ENCODE assay signal across 20 cellular contexts in the genomic region with DNA sequence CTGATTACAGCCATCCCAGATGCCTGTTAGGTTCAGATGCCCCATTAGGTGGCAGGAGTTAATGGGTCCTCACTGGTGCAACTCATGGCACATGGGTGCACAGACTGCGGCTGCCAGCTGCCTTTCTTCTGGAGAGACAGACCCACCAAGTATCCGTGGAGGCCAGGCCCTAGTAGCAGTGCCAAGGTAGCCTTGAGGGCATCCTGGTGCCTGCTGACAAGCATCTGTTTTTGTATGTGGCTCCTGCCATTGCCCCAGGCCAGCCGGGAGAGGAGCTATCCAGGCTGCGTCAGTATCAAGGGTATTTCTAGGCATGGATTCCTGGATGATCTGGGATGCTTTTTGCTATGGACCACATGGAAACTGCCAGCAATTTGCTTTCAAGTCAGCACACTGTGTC.
DNase-seq lines count a peak whose midpoint lies in the region; ATAC-seq and TF ChIP-seq lines count a peak whose summit lies in the region.
"Had no signal": no experiment of that assay in that cellular context is flagged by ENCODE, and none has a peak within 500 bp of the region (broad histone marks: within the 10 kb centered on the region; RNA-seq: fewer than 3 reads in every experiment).

No MANE protein-coding gene starts in this region.

- peak overlapping the region; percentile 49 to 75 (median 63) for H3K27ac Mint-ChIP-seq in nephron
- H3K27ac Mint-ChIP-seq: B cell; CD4-positive, CD25-positive, alpha-beta regulatory T cell; CD8-positive, alpha-beta T cell had no signal

- 0% methylated on average over 1 of the region's 4 CpGs for WGBS in SK-N-SH (ENCODE audit: low lambda C conversion rate)
- 56% methylated on average over 4 of the region's 4 CpGs for WGBS in mammary epithelial cell (ENCODE audit: low coverage, missing lambda C conversion rate)
- WGBS in lower leg skin, 2 donors = 49 to 67% methylated on average over 4 of the region's 4 CpGs

- H3K36me3 ChIP-seq in SK-N-SH (replicated peaks in 1 of 2; ENCODE audit: control insufficient read depth in 1 of 2, insufficient read depth in 2 of 2, low read length in 1 of 2) (no peaks in the 10 kb centered on the region), mammary epithelial cell (ENCODE audit: insufficient read depth, low read length) (no peaks in the 10 kb centered on the region)
- H3K36me3 ChIP-seq: BLaER1 had no signal

- H3K79me2 ChIP-seq in SK-N-SH (ENCODE audit: insufficient read depth) = no peaks in the 10 kb centered on the region
- H3K79me2 ChIP-seq in mammary epithelial cell (ENCODE audit: insufficient read depth, low read length) = no peaks in the 10 kb centered on the region

- TF ChIP-seq POLR2A in lower leg skin (IDR thresholded peaks at IDR 0.05) = no peak

- dilution Hi-C loops in mammary epithelial cell (cut with HindIII; ENCODE audit: low sequenced_read_pairs) = no loop called here

- no peaks in the 10 kb centered on the region for H3F3A ChIP-seq in SK-N-SH (replicated peaks; ENCODE audit: insufficient read depth)

- no peaks in the 10 kb centered on the region for H3K9me2 ChIP-seq in SK-N-SH

- DNase-seq in SK-N-SH (peak; percentile 19), sciatic nerve (ENCODE audit: low spot score) (no peak), mammary epithelial cell (no peak), lower leg skin (ENCODE audit: low spot score in 2 of 2) (no peak), omental fat pad (ENCODE audit: low spot score) (no peak)
- DNase-seq: Caco-2; CD4-positive, CD25-positive, alpha-beta regulatory T cell; CD8-positive, alpha-beta T cell; DMS153; DND-41; GM23248; H7; HCEC 1CT had no signal

- H3K4me3 Mint-ChIP-seq in nephron = no peak overlapping the region
- H3K4me3 Mint-ChIP-seq: B cell; CD4-positive, CD25-positive, alpha-beta regulatory T cell; CD8-positive, alpha-beta T cell had no signal

- no peaks in the 10 kb centered on the region for H3K9me3 ChIP-seq in SK-N-SH
- H3K9me3 ChIP-seq in mammary epithelial cell (replicated peaks; ENCODE audit: insufficient read depth, low read length) = no peaks in the 10 kb centered on the region
- H3K9me3 ChIP-seq: BLaER1, Caco-2 had no signal

- BruUV-seq in mammary epithelial cell (replicated peaks; lab: Mats Ljungman, UMichigan) = no TSS peak

- H3K4me1 ChIP-seq in SK-N-SH (ENCODE audit: control insufficient read depth in 1 of 2, insufficient read depth in 2 of 2, low read depth in 1 of 2, low read length in 1 of 2) = peaks cover 0 to 6% of the 10 kb centered on the region in 2 experiments; a peak in 1 of 4 replicates
- no peaks in the 10 kb centered on the region for H3K4me1 ChIP-seq in mammary epithelial cell (ENCODE audit: insufficient read depth, low read length)
- H3K4me1 ChIP-seq: BLaER1, Caco-2 had no signal

- peaks cover 10% of the 10 kb centered on the region for H3K4me1 Mint-ChIP-seq in nephron
- H3K4me1 Mint-ChIP-seq: B cell; CD4-positive, CD25-positive, alpha-beta regulatory T cell had no signal

- no peaks in the 10 kb centered on the region for H4K20me1 ChIP-seq in SK-N-SH (ENCODE audit: insufficient read depth)
- no peaks in the 10 kb centered on the region for H4K20me1 ChIP-seq in mammary epithelial cell (ENCODE audit: insufficient read depth, low read length)
- H4K20me1 ChIP-seq: BLaER1 had no signal

- intact Hi-C loops in sciatic nerve (cut with DNase I) = no loop called here
- intact Hi-C loops in mammary epithelial cell (cut with micrococcal nuclease) = no loop called here
- intact Hi-C loops in lower leg skin (cut with DNase I; ENCODE audit: low total_unique reads) = no loop called here

- TF ChIP-seq CTCF in SK-N-SH (IDR thresholded peaks at IDR 0.05) (no peak), nephron (IDR thresholded peaks at IDR 0.05; ENCODE audit: unreplicated experiment in 3 of 3) (no peak), mammary epithelial cell (conservative IDR thresholded peaks at IDR 0.05 in 1 of 2, IDR thresholded peaks at IDR 0.05 in 1 of 2; ENCODE audit: extremely low read depth in 1 of 2, insufficient read depth in 1 of 2, low read depth in 1 of 2, low read length in 2 of 2) (no peak), lower leg skin (IDR thresholded peaks at IDR 0.05) (no peak), omental fat pad (IDR thresholded peaks at IDR 0.05) (no peak)

- H3K27me3 ChIP-seq in SK-N-SH (ENCODE audit: insufficient read depth) = no peaks in the 10 kb centered on the region
- H3K27me3 ChIP-seq in mammary epithelial cell (ENCODE audit: insufficient read depth, low read length) = no peaks in the 10 kb centered on the region
- H3K27me3 ChIP-seq: BLaER1 had no signal

- H3K4me3 ChIP-seq in SK-N-SH (ENCODE audit: low read depth in 2 of 2, low read length in 1 of 2) (no peak overlapping the region), mammary epithelial cell (replicated peaks in 1 of 3; ENCODE audit: insufficient read depth in 1 of 3, low read depth in 2 of 3, low read length in 3 of 3) (no peak overlapping the region), lower leg skin (ENCODE audit: low read depth, poor library complexity, severe bottlenecking) (no peak overlapping the region)
- H3K4me3 ChIP-seq: BLaER1, GM23248 had no signal

- ATAC-seq in SK-N-SH treated with all-trans-retinoic acid at 6 μM for 48 hours = no peak
- peak; percentile 24 for ATAC-seq in sciatic nerve
- no peak for ATAC-seq in HG02938 (IDR thresholded peaks at IDR 0.05; ENCODE audit: unreplicated experiment)
- ATAC-seq in omental fat pad (ENCODE audit: low FRiP score) = no peak
- ATAC-seq: CD8-positive, alpha-beta T cell had no signal

- POLR2A ChIA-PET in SK-N-SH (lab: Yijun Ruan, JAX) = no interaction called here

- CTCF ChIA-PET in SK-N-SH (lab: Yijun Ruan, JAX) = interaction anchor here (1.3 to 1.6 kb wide), 2 partner anchors 13 to 237 kb away, joined by 3 read pairs; no protein-coding TSS in a partner anchor
- CTCF ChIA-PET in mammary epithelial cell (lab: Charles Lee; ENCODE audit: low non-redundant PET) = no interaction called here

- no peaks in the 10 kb centered on the region for H3K36me3 Mint-ChIP-seq in nephron (ENCODE audit: low read depth)
- H3K36me3 Mint-ChIP-seq: CD4-positive, CD25-positive, alpha-beta regulatory T cell; CD8-positive, alpha-beta T cell had no signal

- no peak overlapping the region; a peak in 1 of 4 replicates for H3K27ac ChIP-seq in SK-N-SH (ENCODE audit: low read depth in 2 of 2, low read length in 1 of 2)
- no peak overlapping the region for H3K27ac ChIP-seq in mammary epithelial cell (ENCODE audit: insufficient read depth, low read depth, low read length)
- H3K27ac ChIP-seq: 22Rv1, BLaER1, C4-2B, GM23248 had no signal

- no peak overlapping the region for H3K4me2 ChIP-seq in SK-N-SH
- no peak overlapping the region for H3K4me2 ChIP-seq in mammary epithelial cell (ENCODE audit: insufficient read depth, low read depth, low read length)
- H3K4me2 ChIP-seq: BLaER1 had no signal

- in situ Hi-C loops in mammary epithelial cell (cut with MboI; ENCODE audit: low sequenced_read_pairs in 2 of 2) = no loop called here

- no peak for TF ChIP-seq RAD21 in SK-N-SH (IDR thresholded peaks at IDR 0.05; ENCODE audit: low read length)

- H2AFZ ChIP-seq in SK-N-SH (ENCODE audit: low read depth) (no peak overlapping the region), mammary epithelial cell (ENCODE audit: low read depth, low read length) (no peak overlapping the region)
- H2AFZ ChIP-seq: GM23248 had no signal

- H3K9ac ChIP-seq in SK-N-SH (no peak overlapping the region), mammary epithelial cell (ENCODE audit: insufficient read depth, low read length) (no peak overlapping the region)
- H3K9ac ChIP-seq: BLaER1, GM23248 had no signal

- TF ChIP-seq EP300 in SK-N-SH (IDR thresholded peaks at IDR 0.05; ENCODE audit: borderline replicate concordance in 1 of 2, low read depth in 1 of 2, low read length in 1 of 2) = no peak

- peaks cover 15% of the 10 kb centered on the region for H3K27me3 Mint-ChIP-seq in nephron (ENCODE audit: low read depth)
- H3K27me3 Mint-ChIP-seq: CD4-positive, CD25-positive, alpha-beta regulatory T cell had no signal

- H3K9me3 Mint-ChIP-seq in nephron = no peaks in the 10 kb centered on the region
- H3K9me3 Mint-ChIP-seq: CD8-positive, alpha-beta T cell had no signal

TF ChIP-seq in SK-N-SH, 30 proteins besides CTCF, POLR2A, EP300 and RAD21 (continues in another document):
- no peak for TF ChIP-seq TAF1 (IDR thresholded peaks at IDR 0.05; ENCODE audit: borderline replicate concordance, low read depth, low read length)
- TF ChIP-seq, protein P1, sequence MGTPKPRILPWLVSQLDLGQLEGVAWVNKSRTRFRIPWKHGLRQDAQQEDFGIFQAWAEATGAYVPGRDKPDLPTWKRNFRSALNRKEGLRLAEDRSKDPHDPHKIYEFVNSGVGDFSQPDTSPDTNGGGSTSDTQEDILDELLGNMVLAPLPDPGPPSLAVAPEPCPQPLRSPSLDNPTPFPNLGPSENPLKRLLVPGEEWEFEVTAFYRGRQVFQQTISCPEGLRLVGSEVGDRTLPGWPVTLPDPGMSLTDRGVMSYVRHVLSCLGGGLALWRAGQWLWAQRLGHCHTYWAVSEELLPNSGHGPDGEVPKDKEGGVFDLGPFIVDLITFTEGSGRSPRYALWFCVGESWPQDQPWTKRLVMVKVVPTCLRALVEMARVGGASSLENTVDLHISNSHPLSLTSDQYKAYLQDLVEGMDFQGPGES (IDR thresholded peaks at IDR 0.05; ENCODE audit: low read depth, low read length) = no peak

TF ChIP-seq in SK-N-SH treated with all-trans-retinoic acid at 6 μM for 48 hours, 23 proteins besides CTCF, POLR2A, EP300 and RAD21 (continues in another document):
- TF ChIP-seq SNAI2 (CRISPR knock-in tag; IDR thresholded peaks at IDR 0.05) = no peak
- no peak for TF ChIP-seq ZC3H10 (CRISPR knock-in tag; IDR thresholded peaks at IDR 0.05)
- TF ChIP-seq ARNTL (CRISPR knock-in tag; IDR thresholded peaks at IDR 0.05; ENCODE audit: borderline replicate concordance, low read depth) = no peak
- TF ChIP-seq POU6F1 (CRISPR knock-in tag; IDR thresholded peaks at IDR 0.05; ENCODE audit: borderline replicate concordance, low read depth) = no peak
- no peak for TF ChIP-seq ZFP30 (CRISPR knock-in tag; IDR thresholded peaks at IDR 0.05)
